ENCODE assay signal across 26 cellular contexts in the genomic region with DNA sequence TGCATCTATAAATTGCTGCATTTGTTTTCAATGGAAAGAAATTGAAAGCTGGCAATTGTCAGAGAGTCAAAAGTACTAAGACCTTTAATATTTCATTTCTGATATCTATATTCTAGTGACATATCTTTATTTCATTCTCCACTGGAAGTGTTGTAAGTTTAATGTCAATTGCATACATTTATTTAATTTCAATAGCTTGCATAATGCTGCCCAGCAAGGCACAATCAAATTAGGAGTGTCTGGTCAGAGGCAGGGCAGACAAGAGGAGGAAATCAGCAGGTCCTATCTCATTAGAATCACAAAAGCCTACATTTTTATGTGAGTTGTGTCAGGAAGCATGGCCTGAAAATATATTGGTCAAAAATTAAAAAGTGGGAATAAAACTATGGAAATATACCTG.
A peak's percentile ranks its signal among the peaks of the same experiment; 100 is the strongest.
DNase-seq lines count a peak whose midpoint lies in the region; ATAC-seq, FAIRE-seq and TF ChIP-seq lines count a peak whose summit lies in the region.
"Had no signal": no experiment of that assay in that cellular context is flagged by ENCODE, and none has a peak within 500 bp of the region (broad histone marks: within the 10 kb centered on the region; RNA-seq: fewer than 3 reads in every experiment).

No MANE protein-coding gene starts in this region.

- no peaks in the 10 kb centered on the region for H3K27me3 ChIP-seq in SK-N-SH (ENCODE audit: insufficient read depth)
- H3K27me3 ChIP-seq in astrocyte (ENCODE audit: insufficient read depth, low read length), result no peaks in the 10 kb centered on the region
- H3K27me3 ChIP-seq in neural progenitor cell, result no peaks in the 10 kb centered on the region
- H3K27me3 ChIP-seq: BE2C, BLaER1 had no signal

- H2AFZ ChIP-seq in SK-N-SH (ENCODE audit: low read depth) (no peak overlapping the region), astrocyte (ENCODE audit: low read depth, low read length) (no peak overlapping the region), neural progenitor cell (replicated peaks) (no peak overlapping the region)

- H3K36me3 ChIP-seq in SK-N-SH (replicated peaks in 1 of 2; ENCODE audit: control insufficient read depth in 1 of 2, insufficient read depth in 2 of 2, low read length in 1 of 2) (no peaks in the 10 kb centered on the region), astrocyte (ENCODE audit: insufficient read depth, low read length) (no peaks in the 10 kb centered on the region), neural progenitor cell (no peaks in the 10 kb centered on the region)
- H3K36me3 ChIP-seq: BE2C, BLaER1 had no signal

- TF ChIP-seq EP300 in SK-N-SH (IDR thresholded peaks at IDR 0.05; ENCODE audit: borderline replicate concordance in 1 of 2, low read depth in 1 of 2, low read length in 1 of 2), result peak in 1 of 2 experiments; percentile 91; a peak in 2 of 4 replicates

- H3K36me3 Mint-ChIP-seq in astrocyte (ENCODE audit: low read depth, unreplicated experiment) (no peaks in the 10 kb centered on the region), neural progenitor cell (peaks cover 15% of the 10 kb centered on the region)
- H3K36me3 Mint-ChIP-seq: CD14-positive monocyte; CD4-positive, alpha-beta memory T cell; CD4-positive, CD25-positive, alpha-beta regulatory T cell; CD8-positive, alpha-beta memory T cell had no signal

- no peak overlapping the region for H3K9ac ChIP-seq in SK-N-SH
- H3K9ac ChIP-seq in astrocyte (ENCODE audit: low read length), result no peak overlapping the region
- no peak overlapping the region for H3K9ac ChIP-seq in neural progenitor cell
- H3K9ac ChIP-seq: BLaER1 had no signal

- H3K4me1 Mint-ChIP-seq in astrocyte (ENCODE audit: low read depth, unreplicated experiment) (no peaks in the 10 kb centered on the region), neural progenitor cell (peaks cover 10% of the 10 kb centered on the region)
- H3K4me1 Mint-ChIP-seq: CD14-positive monocyte; CD4-positive, alpha-beta memory T cell; CD8-positive, alpha-beta memory T cell had no signal

- no peak overlapping the region for H3K27ac Mint-ChIP-seq in astrocyte (ENCODE audit: unreplicated experiment)
- H3K27ac Mint-ChIP-seq in neural progenitor cell, result peak overlapping the region; percentile 78
- H3K27ac Mint-ChIP-seq: CD4-positive, CD25-positive, alpha-beta regulatory T cell; CD8-positive, alpha-beta memory T cell had no signal

- H3K4me2 ChIP-seq in SK-N-SH (no peak overlapping the region), astrocyte (ENCODE audit: low read length) (peak overlapping the region; percentile 48), neural progenitor cell (no peak overlapping the region)
- H3K4me2 ChIP-seq: BLaER1 had no signal

- H3K9me2 ChIP-seq in SK-N-SH, result no peaks in the 10 kb centered on the region

- H4K20me1 ChIP-seq in SK-N-SH (ENCODE audit: insufficient read depth), result no peaks in the 10 kb centered on the region
- no peaks in the 10 kb centered on the region for H4K20me1 ChIP-seq in astrocyte (ENCODE audit: insufficient read depth, low read length)
- H4K20me1 ChIP-seq in neural progenitor cell (ENCODE audit: low read depth), result no peaks in the 10 kb centered on the region
- H4K20me1 ChIP-seq: BLaER1 had no signal

- CTCF ChIA-PET in SK-N-SH (lab: Yijun Ruan, JAX), result interaction anchor here (1.8 kb wide), 1 partner anchor 11 kb away, joined by 4 read pairs; no protein-coding TSS in a partner anchor

- H3K4me3 Mint-ChIP-seq in astrocyte (ENCODE audit: unreplicated experiment) (no peak overlapping the region), neural progenitor cell (no peak overlapping the region)
- H3K4me3 Mint-ChIP-seq: CD14-positive monocyte; CD4-positive, alpha-beta memory T cell; CD4-positive, CD25-positive, alpha-beta regulatory T cell; CD8-positive, alpha-beta memory T cell had no signal

- H3K9me3 ChIP-seq in SK-N-SH (no peaks in the 10 kb centered on the region; the same call in 1 of the 2 replicates), astrocyte (ENCODE audit: insufficient read depth, low read depth, low read length) (no peaks in the 10 kb centered on the region), neural progenitor cell (ENCODE audit: low read depth) (no peaks in the 10 kb centered on the region)
- H3K9me3 ChIP-seq: BE2C, BLaER1, Caco-2 had no signal

- H3F3A ChIP-seq in SK-N-SH (replicated peaks; ENCODE audit: insufficient read depth), result no peaks in the 10 kb centered on the region
- H3F3A ChIP-seq in neural progenitor cell (ENCODE audit: low read depth), result no peaks in the 10 kb centered on the region

- ATAC-seq in GM21619 (IDR thresholded peaks at IDR 0.05; ENCODE audit: unreplicated experiment), result no peak
- ATAC-seq in HG03280 (IDR thresholded peaks at IDR 0.05; ENCODE audit: unreplicated experiment), result no peak
- ATAC-seq: GM12878 had no signal

- H3K27ac ChIP-seq in SK-N-SH (ENCODE audit: low read depth in 2 of 2, low read length in 1 of 2), result peak overlapping the region in 1 of 2 experiments; percentile 76; a peak in 1 of 4 replicates
- H3K27ac ChIP-seq in astrocyte (ENCODE audit: low read depth, low read length), result no peak overlapping the region
- H3K27ac ChIP-seq in neural progenitor cell, result no peak overlapping the region
- H3K27ac ChIP-seq: BLaER1 had no signal

- H3K4me3 ChIP-seq in SK-N-SH (ENCODE audit: low read depth in 2 of 2, low read length in 1 of 2) (no peak overlapping the region), astrocyte (ENCODE audit: insufficient read depth, low read depth, low read length) (no peak overlapping the region), neural progenitor cell (no peak overlapping the region)
- H3K4me3 ChIP-seq: BLaER1, GM12878 had no signal

- no peak for TF ChIP-seq CTCF in SK-N-SH (IDR thresholded peaks at IDR 0.05)
- TF ChIP-seq CTCF in astrocyte (IDR thresholded peaks at IDR 0.05; ENCODE audit: insufficient read depth, low read depth, low read length), result no peak
- no peak for TF ChIP-seq CTCF in neural progenitor cell (IDR thresholded peaks at IDR 0.05)

- H3K27me3 Mint-ChIP-seq in astrocyte (ENCODE audit: low read depth, unreplicated experiment) (no peaks in the 10 kb centered on the region), neural progenitor cell (ENCODE audit: insufficient read depth, low read depth) (peaks cover 4% of the 10 kb centered on the region)
- H3K27me3 Mint-ChIP-seq: CD4-positive, alpha-beta memory T cell; CD4-positive, CD25-positive, alpha-beta regulatory T cell; CD8-positive, alpha-beta memory T cell had no signal

- TF ChIP-seq RAD21 in SK-N-SH (IDR thresholded peaks at IDR 0.05; ENCODE audit: low read length), result no peak

- DNase-seq in SK-N-DZ (ENCODE audit: low spot score), result peak; percentile 90
- peak; percentile 48 for DNase-seq in SK-N-SH
- DNase-seq in astrocyte (ENCODE audit: low read depth), result no peak
- DNase-seq in neural progenitor cell (ENCODE audit: low spot score), result no peak
- DNase-seq in COLO668 (lab: John Stamatoyannopoulos, UW; ENCODE audit: unreplicated experiment), result no peak
- DNase-seq in NOMO-1 treated with dmso at 0.1 percent for 144 hours (lab: John Stamatoyannopoulos, UW; ENCODE audit: unreplicated experiment), result no peak
- DNase-seq: 8988T; ACHN; BE2C; C1 segment of cervical spinal cord; Caco-2; Calu3; CD4-positive, alpha-beta memory T cell; CD4-positive, CD25-positive, alpha-beta regulatory T cell; CD8-positive, alpha-beta memory T cell; DMS79 treated with DMSO at 0.1 percent for 48 hours; GDM1 had no signal

- FAIRE-seq in astrocyte (lab: Jason Lieb, UNC), result no peak
- FAIRE-seq: A204.1, D721Med, GM12878, GM12892, GM18507 had no signal

- H3K79me2 ChIP-seq in SK-N-SH (ENCODE audit: insufficient read depth) (no peaks in the 10 kb centered on the region), astrocyte (ENCODE audit: insufficient read depth, low read length) (no peaks in the 10 kb centered on the region), neural progenitor cell (ENCODE audit: low read depth) (no peaks in the 10 kb centered on the region)

- H3K4me1 ChIP-seq in SK-N-SH (ENCODE audit: control insufficient read depth in 1 of 2, insufficient read depth in 2 of 2, low read depth in 1 of 2, low read length in 1 of 2), result peaks cover 0 to 16% of the 10 kb centered on the region in 2 experiments; a peak in 2 of 4 replicates
- peaks cover 4% of the 10 kb centered on the region for H3K4me1 ChIP-seq in astrocyte (ENCODE audit: insufficient read depth, low read length)
- peaks cover 7% of the 10 kb centered on the region for H3K4me1 ChIP-seq in neural progenitor cell
- H3K4me1 ChIP-seq: BE2C, BLaER1, Caco-2 had no signal

- peaks cover 9% of the 10 kb centered on the region for H3K9me3 Mint-ChIP-seq in astrocyte (ENCODE audit: unreplicated experiment)
- H3K9me3 Mint-ChIP-seq in neural progenitor cell, result peaks cover 29% of the 10 kb centered on the region

- POLR2A ChIA-PET in SK-N-SH (lab: Yijun Ruan, JAX), result no interaction called here

TF ChIP-seq in SK-N-SH, 30 proteins besides CTCF, POLR2A, EP300 and RAD21 (continues in another document):
- TF ChIP-seq EZH2phosphoT487 (IDR thresholded peaks at IDR 0.05; ENCODE audit: borderline replicate concordance, low read depth) (no peak), JUND (IDR thresholded peaks at IDR 0.05) (no peak), FOXJ3 (CRISPR knock-in tag; IDR thresholded peaks at IDR 0.05) (peak; percentile 69; the same call in 1 of the 2 replicates), CHD2 (IDR thresholded peaks at IDR 0.05; ENCODE audit: low read length, partially characterized antibody) (peak; percentile 49), GATA2 (CRISPR knock-in tag; IDR thresholded peaks at IDR 0.05) (peak; percentile 95)
- TF ChIP-seq, protein P1, sequence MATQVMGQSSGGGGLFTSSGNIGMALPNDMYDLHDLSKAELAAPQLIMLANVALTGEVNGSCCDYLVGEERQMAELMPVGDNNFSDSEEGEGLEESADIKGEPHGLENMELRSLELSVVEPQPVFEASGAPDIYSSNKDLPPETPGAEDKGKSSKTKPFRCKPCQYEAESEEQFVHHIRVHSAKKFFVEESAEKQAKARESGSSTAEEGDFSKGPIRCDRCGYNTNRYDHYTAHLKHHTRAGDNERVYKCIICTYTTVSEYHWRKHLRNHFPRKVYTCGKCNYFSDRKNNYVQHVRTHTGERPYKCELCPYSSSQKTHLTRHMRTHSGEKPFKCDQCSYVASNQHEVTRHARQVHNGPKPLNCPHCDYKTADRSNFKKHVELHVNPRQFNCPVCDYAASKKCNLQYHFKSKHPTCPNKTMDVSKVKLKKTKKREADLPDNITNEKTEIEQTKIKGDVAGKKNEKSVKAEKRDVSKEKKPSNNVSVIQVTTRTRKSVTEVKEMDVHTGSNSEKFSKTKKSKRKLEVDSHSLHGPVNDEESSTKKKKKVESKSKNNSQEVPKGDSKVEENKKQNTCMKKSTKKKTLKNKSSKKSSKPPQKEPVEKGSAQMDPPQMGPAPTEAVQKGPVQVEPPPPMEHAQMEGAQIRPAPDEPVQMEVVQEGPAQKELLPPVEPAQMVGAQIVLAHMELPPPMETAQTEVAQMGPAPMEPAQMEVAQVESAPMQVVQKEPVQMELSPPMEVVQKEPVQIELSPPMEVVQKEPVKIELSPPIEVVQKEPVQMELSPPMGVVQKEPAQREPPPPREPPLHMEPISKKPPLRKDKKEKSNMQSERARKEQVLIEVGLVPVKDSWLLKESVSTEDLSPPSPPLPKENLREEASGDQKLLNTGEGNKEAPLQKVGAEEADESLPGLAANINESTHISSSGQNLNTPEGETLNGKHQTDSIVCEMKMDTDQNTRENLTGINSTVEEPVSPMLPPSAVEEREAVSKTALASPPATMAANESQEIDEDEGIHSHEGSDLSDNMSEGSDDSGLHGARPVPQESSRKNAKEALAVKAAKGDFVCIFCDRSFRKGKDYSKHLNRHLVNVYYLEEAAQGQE (IDR thresholded peaks at IDR 0.05; ENCODE audit: low read depth, low read length), result no peak

Comparison
In these comparisons a context has a peak if more than half of its experiments do, and no peak if none do; other contexts are left out.
1. DNase-seq: peak in SK-N-DZ (single experiment) and SK-N-SH (single experiment); none in astrocyte (single experiment), neural progenitor cell (single experiment), COLO668 (single experiment) and NOMO-1 treated with dmso at 0.1 percent for 144 hours (single experiment).